In genomic region chr14:38721822-38722431, GRCh38 we compare ENCODE assay signal across 9 cellular contexts.
A peak's percentile ranks its signal among the peaks of the same experiment; 100 is the strongest.
DNase-seq lines count a peak whose midpoint lies in the region; ATAC-seq and TF ChIP-seq lines count a peak whose summit lies in the region.
"Had no signal": no experiment of that assay in that cellular context is flagged by ENCODE, and none has a peak within 500 bp of the region (broad histone marks: within the 10 kb centered on the region; RNA-seq: fewer than 3 reads in every experiment).

No MANE protein-coding gene starts in this region.

- TF ChIP-seq CTCF in PC-9 (conservative IDR thresholded peaks at IDR 0.05): peak; percentile 75

- no peaks in the 10 kb centered on the region for H3K9me2 ChIP-seq in PC-9 (ENCODE audit: insufficient read depth)

- CTCF ChIA-PET in PC-9 (lab: Charles Lee): interaction anchor here (0.6 kb wide), 1 partner anchor 146 kb away, joined by 3 read pairs; no protein-coding TSS in a partner anchor

- no peak overlapping the region for H3K4me2 ChIP-seq in PC-9

- no peaks in the 10 kb centered on the region for H3K9me3 ChIP-seq in PC-9 (ENCODE audit: insufficient read depth, low read depth)

- intact Hi-C loops in PC-9 (cut with micrococcal nuclease; ENCODE audit: unreplicated experiment): loop anchor here (1.0 to 2.0 kb wide), 2 partner anchors 145 to 293 kb away; no protein-coding TSS in a partner anchor

- no peaks in the 10 kb centered on the region for H3K27me3 ChIP-seq in PC-9 (ENCODE audit: insufficient read depth, low read depth)

- POLR2A ChIA-PET in PC-9 (lab: Charles Lee; ENCODE audit: unreplicated experiment): no interaction called here

- H4K20me1 ChIP-seq in PC-9 (ENCODE audit: insufficient read depth): no peaks in the 10 kb centered on the region

- no peaks in the 10 kb centered on the region for H3K4me1 ChIP-seq in PC-9 (replicated peaks; ENCODE audit: insufficient read depth)

- no peaks in the 10 kb centered on the region for H3F3A ChIP-seq in PC-9 (ENCODE audit: insufficient read depth, low read depth)

- peak; percentile 89 for ATAC-seq in GM19463 (IDR thresholded peaks at IDR 0.05; ENCODE audit: unreplicated experiment)
- ATAC-seq in HG03457 (IDR thresholded peaks at IDR 0.05; ENCODE audit: unreplicated experiment): peak; percentile 81

- no peak overlapping the region for H3K4me3 ChIP-seq in PC-9

- H2AFZ ChIP-seq in PC-9: no peak overlapping the region

- H3K27ac ChIP-seq in PC-9: no peak overlapping the region
- H3K27ac ChIP-seq: epithelial cell of prostate had no signal

- no peaks in the 10 kb centered on the region for H3K36me3 ChIP-seq in PC-9 (ENCODE audit: low read depth)

- BruUV-seq in PC-9 (replicated peaks; lab: Mats Ljungman, UMichigan): no TSS peak

- no peaks in the 10 kb centered on the region for H3K79me2 ChIP-seq in PC-9 (ENCODE audit: low read depth)

- DNase-seq in NCI-H524 (lab: John Stamatoyannopoulos, UW) (peak; percentile 44 to 70), NCI-H524 treated with DMSO at 0.1 percent for 48 hours (lab: John Stamatoyannopoulos, UW) (no peak), PC-9 (peak in 1 of 2 experiments; percentile 29), cerebellar cortex (ENCODE audit: low spot score) (peak; percentile 40), left kidney (ENCODE audit: low read depth, low spot score) (peak; percentile 79), superior temporal gyrus (ENCODE audit: extremely low spot score) (peak; percentile 96)
